1 cellular context compared by ENCODE assay signal in the genomic region with DNA sequence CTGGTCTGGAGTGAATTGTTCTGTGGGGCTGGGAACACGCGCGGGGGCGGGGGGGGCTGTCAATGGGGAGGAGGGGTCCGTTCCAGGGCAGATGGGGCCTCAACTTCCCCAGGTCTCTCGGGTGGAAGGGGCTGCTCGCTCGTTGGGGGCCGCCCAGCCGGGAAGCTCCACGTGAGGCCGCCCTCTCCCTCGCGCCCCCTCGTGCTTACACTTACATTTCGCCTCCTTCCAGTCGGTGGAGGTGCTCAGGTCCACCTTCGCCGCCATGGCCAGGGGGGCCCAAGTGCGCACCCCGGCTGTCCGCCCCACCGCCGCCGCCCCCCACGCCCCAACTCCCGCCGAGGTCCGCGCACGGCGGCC.
TF ChIP-seq lines count a peak whose summit lies in the region.

No MANE protein-coding gene starts in this region.

TF ChIP-seq in K562, 482 proteins besides CTCF, POLR2A, EP300 and RAD21 (continued from another document and continues in another):
- TF ChIP-seq, protein P1, sequence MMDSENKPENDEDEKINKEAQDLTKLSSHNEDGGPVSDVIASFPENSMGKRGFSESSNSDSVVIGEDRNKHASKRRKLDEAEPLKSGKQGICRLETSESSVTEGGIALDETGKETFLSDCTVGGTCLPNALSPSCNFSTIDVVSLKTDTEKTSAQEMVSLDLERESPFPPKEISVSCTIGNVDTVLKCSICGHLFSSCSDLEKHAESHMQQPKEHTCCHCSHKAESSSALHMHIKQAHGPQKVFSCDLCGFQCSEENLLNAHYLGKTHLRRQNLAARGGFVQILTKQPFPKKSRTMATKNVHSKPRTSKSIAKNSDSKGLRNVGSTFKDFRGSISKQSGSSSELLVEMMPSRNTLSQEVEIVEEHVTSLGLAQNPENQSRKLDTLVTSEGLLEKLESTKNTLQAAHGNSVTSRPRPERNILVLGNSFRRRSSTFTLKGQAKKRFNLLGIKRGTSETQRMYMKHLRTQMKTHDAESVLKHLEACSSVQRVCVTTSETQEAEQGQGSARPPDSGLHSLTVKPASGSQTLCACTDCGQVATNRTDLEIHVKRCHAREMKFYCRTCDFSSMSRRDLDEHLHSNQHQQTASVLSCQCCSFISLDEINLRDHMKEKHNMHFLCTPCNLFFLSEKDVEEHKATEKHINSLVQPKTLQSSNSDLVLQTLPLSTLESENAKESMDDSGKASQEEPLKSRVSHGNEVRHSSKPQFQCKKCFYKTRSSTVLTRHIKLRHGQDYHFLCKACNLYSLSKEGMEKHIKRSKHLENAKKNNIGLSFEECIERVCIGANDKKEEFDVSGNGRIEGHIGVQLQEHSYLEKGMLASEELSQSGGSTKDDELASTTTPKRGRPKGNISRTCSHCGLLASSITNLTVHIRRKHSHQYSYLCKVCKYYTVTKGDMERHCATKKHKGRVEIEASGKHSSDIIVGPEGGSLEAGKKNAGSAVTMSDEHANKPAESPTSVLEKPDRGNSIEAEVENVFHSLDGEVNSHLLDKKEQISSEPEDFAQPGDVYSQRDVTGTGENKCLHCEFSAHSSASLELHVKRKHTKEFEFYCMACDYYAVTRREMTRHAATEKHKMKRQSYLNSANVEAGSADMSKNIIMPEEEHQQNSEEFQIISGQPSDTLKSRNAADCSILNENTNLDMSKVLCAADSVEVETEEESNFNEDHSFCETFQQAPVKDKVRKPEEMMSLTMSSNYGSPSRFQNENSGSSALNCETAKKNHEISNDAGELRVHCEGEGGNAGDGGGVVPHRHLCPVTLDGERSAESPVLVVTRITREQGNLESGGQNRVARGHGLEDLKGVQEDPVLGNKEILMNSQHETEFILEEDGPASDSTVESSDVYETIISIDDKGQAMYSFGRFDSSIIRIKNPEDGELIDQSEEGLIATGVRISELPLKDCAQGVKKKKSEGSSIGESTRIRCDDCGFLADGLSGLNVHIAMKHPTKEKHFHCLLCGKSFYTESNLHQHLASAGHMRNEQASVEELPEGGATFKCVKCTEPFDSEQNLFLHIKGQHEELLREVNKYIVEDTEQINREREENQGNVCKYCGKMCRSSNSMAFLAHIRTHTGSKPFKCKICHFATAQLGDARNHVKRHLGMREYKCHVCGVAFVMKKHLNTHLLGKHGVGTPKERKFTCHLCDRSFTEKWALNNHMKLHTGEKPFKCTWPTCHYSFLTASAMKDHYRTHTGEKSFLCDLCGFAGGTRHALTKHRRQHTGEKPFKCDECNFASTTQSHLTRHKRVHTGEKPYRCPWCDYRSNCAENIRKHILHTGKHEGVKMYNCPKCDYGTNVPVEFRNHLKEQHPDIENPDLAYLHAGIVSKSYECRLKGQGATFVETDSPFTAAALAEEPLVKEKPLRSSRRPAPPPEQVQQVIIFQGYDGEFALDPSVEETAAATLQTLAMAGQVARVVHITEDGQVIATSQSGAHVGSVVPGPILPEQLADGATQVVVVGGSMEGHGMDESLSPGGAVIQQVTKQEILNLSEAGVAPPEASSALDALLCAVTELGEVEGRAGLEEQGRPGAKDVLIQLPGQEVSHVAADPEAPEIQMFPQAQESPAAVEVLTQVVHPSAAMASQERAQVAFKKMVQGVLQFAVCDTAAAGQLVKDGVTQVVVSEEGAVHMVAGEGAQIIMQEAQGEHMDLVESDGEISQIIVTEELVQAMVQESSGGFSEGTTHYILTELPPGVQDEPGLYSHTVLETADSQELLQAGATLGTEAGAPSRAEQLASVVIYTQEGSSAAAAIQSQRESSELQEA (IDR thresholded peaks at IDR 0.05; ENCODE audit: low read depth), result no peak
- TF ChIP-seq MCM2 (IDR thresholded peaks at IDR 0.05; ENCODE audit: low read depth) (no peak), RCOR1 (IDR thresholded peaks at IDR 0.05; ENCODE audit: borderline replicate concordance in 1 of 2, low read depth in 2 of 2, low read length in 2 of 2) (no peak), TGIF2 (CRISPR knock-in tag; IDR thresholded peaks at IDR 0.05) (no peak), MAZ (CRISPR knock-in tag; conservative IDR thresholded peaks at IDR 0.05 in 1 of 2, IDR thresholded peaks at IDR 0.05 in 1 of 2) (0 out of 4 replicates have a peak, but pooled peaks of 1 of the 2 experiments have one; percentile 10), ZNF354B (CRISPR knock-in tag; IDR thresholded peaks at IDR 0.05) (no peak), MEF2A (IDR thresholded peaks at IDR 0.05; ENCODE audit: control insufficient read depth, low read depth, low read length) (no peak), TFAP4 (CRISPR knock-in tag; IDR thresholded peaks at IDR 0.05; ENCODE audit: borderline replicate concordance) (no peak), ZBTB7A (IDR thresholded peaks at IDR 0.05; ENCODE audit: borderline replicate concordance, control insufficient read depth, low read depth, low read length) (peak; percentile 66; the same call in 1 of the 2 replicates), ZNF431 (CRISPR knock-in tag; IDR thresholded peaks at IDR 0.05) (no peak), ARID3A (IDR thresholded peaks at IDR 0.05; ENCODE audit: borderline replicate concordance, low read depth, low read length) (no peak), TFAM (CRISPR knock-in tag; conservative IDR thresholded peaks at IDR 0.05) (no peak), ETV1 (tag; conservative IDR thresholded peaks at IDR 0.05; ENCODE audit: low read depth) (no peak), SMARCC2 (IDR thresholded peaks at IDR 0.05; ENCODE audit: low read depth) (no peak), ARNT (IDR thresholded peaks at IDR 0.05) (no peak), CBX2 (IDR thresholded peaks at IDR 0.05; ENCODE audit: insufficient read depth, low read length, poor library complexity, severe bottlenecking) (no peak), HLTF (IDR thresholded peaks at IDR 0.05) (no peak), TCF7L2 (IDR thresholded peaks at IDR 0.05; ENCODE audit: low read depth, low read length) (no peak), THAP7 (CRISPR knock-in tag; IDR thresholded peaks at IDR 0.05) (no peak), PHB2 (IDR thresholded peaks at IDR 0.05; ENCODE audit: low read depth) (no peak), ZNF253 (CRISPR knock-in tag; conservative IDR thresholded peaks at IDR 0.05) (no peak)
- TF ChIP-seq, protein P2, sequence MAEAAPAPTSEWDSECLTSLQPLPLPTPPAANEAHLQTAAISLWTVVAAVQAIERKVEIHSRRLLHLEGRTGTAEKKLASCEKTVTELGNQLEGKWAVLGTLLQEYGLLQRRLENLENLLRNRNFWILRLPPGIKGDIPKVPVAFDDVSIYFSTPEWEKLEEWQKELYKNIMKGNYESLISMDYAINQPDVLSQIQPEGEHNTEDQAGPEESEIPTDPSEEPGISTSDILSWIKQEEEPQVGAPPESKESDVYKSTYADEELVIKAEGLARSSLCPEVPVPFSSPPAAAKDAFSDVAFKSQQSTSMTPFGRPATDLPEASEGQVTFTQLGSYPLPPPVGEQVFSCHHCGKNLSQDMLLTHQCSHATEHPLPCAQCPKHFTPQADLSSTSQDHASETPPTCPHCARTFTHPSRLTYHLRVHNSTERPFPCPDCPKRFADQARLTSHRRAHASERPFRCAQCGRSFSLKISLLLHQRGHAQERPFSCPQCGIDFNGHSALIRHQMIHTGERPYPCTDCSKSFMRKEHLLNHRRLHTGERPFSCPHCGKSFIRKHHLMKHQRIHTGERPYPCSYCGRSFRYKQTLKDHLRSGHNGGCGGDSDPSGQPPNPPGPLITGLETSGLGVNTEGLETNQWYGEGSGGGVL (CRISPR knock-in tag; IDR thresholded peaks at IDR 0.05), result no peak
- TF ChIP-seq, protein P3, sequence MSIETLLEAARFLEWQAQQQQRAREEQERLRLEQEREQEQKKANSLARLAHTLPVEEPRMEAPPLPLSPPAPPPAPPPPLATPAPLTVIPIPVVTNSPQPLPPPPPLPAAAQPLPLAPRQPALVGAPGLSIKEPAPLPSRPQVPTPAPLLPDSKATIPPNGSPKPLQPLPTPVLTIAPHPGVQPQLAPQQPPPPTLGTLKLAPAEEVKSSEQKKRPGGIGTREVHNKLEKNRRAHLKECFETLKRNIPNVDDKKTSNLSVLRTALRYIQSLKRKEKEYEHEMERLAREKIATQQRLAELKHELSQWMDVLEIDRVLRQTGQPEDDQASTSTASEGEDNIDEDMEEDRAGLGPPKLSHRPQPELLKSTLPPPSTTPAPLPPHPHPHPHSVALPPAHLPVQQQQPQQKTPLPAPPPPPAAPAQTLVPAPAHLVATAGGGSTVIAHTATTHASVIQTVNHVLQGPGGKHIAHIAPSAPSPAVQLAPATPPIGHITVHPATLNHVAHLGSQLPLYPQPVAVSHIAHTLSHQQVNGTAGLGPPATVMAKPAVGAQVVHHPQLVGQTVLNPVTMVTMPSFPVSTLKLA (conservative IDR thresholded peaks at IDR 0.05), result no peak
- TF ChIP-seq, protein P4, sequence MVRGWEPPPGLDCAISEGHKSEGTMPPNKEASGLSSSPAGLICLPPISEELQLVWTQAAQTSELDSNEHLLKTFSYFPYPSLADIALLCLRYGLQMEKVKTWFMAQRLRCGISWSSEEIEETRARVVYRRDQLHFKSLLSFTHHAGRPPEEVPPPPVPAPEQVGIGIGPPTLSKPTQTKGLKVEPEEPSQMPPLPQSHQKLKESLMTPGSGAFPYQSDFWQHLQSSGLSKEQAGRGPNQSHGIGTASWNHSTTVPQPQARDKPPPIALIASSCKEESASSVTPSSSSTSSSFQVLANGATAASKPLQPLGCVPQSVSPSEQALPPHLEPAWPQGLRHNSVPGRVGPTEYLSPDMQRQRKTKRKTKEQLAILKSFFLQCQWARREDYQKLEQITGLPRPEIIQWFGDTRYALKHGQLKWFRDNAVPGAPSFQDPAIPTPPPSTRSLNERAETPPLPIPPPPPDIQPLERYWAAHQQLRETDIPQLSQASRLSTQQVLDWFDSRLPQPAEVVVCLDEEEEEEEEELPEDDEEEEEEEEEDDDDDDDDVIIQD (CRISPR knock-in tag; IDR thresholded peaks at IDR 0.05), result no peak
- TF ChIP-seq, protein P5, sequence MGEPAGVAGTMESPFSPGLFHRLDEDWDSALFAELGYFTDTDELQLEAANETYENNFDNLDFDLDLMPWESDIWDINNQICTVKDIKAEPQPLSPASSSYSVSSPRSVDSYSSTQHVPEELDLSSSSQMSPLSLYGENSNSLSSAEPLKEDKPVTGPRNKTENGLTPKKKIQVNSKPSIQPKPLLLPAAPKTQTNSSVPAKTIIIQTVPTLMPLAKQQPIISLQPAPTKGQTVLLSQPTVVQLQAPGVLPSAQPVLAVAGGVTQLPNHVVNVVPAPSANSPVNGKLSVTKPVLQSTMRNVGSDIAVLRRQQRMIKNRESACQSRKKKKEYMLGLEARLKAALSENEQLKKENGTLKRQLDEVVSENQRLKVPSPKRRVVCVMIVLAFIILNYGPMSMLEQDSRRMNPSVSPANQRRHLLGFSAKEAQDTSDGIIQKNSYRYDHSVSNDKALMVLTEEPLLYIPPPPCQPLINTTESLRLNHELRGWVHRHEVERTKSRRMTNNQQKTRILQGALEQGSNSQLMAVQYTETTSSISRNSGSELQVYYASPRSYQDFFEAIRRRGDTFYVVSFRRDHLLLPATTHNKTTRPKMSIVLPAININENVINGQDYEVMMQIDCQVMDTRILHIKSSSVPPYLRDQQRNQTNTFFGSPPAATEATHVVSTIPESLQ (CRISPR knock-in tag; IDR thresholded peaks at IDR 0.05), result no peak
- TF ChIP-seq, protein P6, sequence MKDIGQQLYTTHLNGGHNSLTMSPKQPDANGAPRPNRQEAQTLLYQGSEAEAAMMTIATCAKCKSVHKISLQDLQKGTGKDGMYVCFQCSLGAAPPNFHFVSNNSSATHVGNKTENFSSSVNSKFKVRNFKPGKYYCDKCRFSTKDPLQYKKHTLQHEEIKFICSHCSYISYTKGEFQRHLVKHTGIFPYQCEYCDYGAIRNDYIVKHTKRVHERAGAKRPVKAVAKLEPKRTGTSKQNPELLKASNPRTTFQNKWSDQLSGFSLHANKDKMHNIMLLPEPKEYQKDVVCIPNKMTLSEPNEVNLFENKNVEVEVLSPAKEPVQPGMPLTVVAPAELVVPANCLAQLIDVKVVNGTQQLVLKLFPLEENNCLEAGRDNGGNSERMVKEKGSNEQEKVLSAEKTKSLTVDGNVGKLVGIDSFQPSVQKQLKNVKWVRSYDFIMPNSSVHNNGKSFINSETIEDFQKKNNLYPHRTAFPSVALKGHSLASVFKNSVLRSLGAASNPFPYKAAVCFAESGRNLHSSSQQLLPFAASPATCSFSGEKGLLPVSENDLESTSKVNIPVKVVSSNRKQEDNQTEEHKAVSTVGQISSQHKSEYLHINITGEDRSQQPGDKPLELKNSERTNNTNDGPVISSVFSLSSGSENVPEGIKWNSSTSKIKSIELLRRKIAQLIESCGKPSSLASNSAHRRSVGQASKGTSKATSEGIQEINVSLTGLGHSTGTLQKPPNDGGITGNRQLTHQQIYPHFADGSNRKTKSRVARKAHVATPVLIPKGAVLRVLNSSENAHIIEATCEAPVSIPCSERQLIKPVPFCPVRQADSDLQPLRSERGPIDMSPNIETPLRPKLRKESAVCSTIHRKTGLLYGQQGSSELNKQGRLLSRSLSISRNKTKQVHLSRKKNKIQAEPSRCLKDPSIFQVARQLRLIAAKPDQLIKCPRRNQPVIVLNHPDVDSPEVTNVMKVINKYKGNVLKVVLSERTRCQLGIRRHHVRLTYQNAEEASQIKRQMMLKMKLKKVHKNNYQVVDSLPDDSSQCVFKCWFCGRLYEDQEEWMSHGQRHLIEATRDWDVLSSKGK (CRISPR knock-in tag; IDR thresholded peaks at IDR 0.05), result no peak
